22 cellular contexts compared by ENCODE assay signal in the genomic region with DNA sequence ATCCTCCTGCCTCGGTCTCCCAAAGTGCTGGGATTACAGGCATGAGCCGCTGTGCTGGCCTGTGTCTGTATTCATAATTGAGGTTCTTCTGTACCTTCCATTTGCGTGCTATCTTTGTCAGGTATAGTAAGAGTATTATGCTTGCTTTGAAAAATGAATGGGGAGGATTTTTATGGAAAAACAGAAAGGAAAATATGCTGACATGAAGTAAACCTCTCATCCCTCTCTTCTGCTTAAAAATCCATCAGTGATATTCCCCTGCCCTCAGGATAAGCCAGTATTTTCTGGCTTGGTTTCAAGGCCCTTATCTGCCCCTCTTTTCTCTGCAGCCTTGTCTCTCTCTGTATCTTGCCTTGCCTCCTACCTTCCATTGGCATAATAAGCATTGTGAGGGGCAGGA.
DNase-seq lines count a peak whose midpoint lies in the region; ATAC-seq, FAIRE-seq and TF ChIP-seq lines count a peak whose summit lies in the region.
"Had no signal": no experiment of that assay in that cellular context is flagged by ENCODE, and none has a peak within 500 bp of the region (broad histone marks: within the 10 kb centered on the region; RNA-seq: fewer than 3 reads in every experiment).

No MANE protein-coding gene starts in this region.

- H3K9me3 ChIP-seq in HepG2 (ENCODE audit: low read length) (no peaks in the 10 kb centered on the region), right lobe of liver (no peaks in the 10 kb centered on the region), K562 (replicated peaks; ENCODE audit: control insufficient read depth, insufficient read depth, low read depth, low read length) (no peaks in the 10 kb centered on the region), small intestine (ENCODE audit: control insufficient read depth, low read depth) (no peaks in the 10 kb centered on the region)
- H3K9me3 ChIP-seq: BE2C, BLaER1 had no signal

- CTCF ChIA-PET in HepG2 (lab: Yijun Ruan, JAX; ENCODE audit: low intra/inter-chr PET ratio, low total read pairs): no interaction called here
- CTCF ChIA-PET in K562 (lab: Yijun Ruan, JAX; ENCODE audit: low intra/inter-chr PET ratio): no interaction called here

- TF ChIP-seq EP300 in HepG2 (IDR thresholded peaks at IDR 0.05; ENCODE audit: low read depth in 2 of 2, low read length in 2 of 2) (no peak), HepG2 (CRISPR knock-in tag; IDR thresholded peaks at IDR 0.05; ENCODE audit: borderline replicate concordance) (no peak), K562 (IDR thresholded peaks at IDR 0.05; ENCODE audit: low read length) (no peak)

- TF ChIP-seq RAD21 in HepG2 (CRISPR knock-in tag; IDR thresholded peaks at IDR 0.05): no peak
- TF ChIP-seq RAD21 in K562 (CRISPR knock-in tag; conservative IDR thresholded peaks at IDR 0.05 in 1 of 2, IDR thresholded peaks at IDR 0.05 in 1 of 2): no peak

- DNase-seq in HepG2 (ENCODE audit: low spot score) (no peak), right lobe of liver (no peak), K562 (ENCODE audit: extremely low read depth in 1 of 4, low spot score in 3 of 4) (no peak), islet precursor cell (peak; percentile 4), UCSD-AML1 (lab: John Stamatoyannopoulos, UW; ENCODE audit: unreplicated experiment) (no peak), small intestine (no peak)
- DNase-seq in activated CD4-positive, alpha-beta T cell treated with anti-CD3 and anti-CD28 coated beads for 4 hours: no peak
- DNase-seq: ACHN; BE2C; C1 segment of cervical spinal cord; CD4-positive, alpha-beta memory T cell; CD4-positive, CD25-positive, alpha-beta regulatory T cell; CD8-positive, alpha-beta memory T cell; COR-L47; DMS 273 treated with DMSO at 0.1 percent for 48 hours; DMS153; DMS53; DMS79 treated with DMSO at 0.1 percent for 48 hours; GF-D8 had no signal

- in situ Hi-C loops in HepG2 (cut with HindIII; ENCODE audit: extremely low pct_ligation_motif_present, low pct_unique_long_range_greater_than_20kb): no loop called here
- in situ Hi-C loops in K562 (cut with MboI): loop anchor here (25.0 kb wide), 1 partner anchor 814 kb away; the partner anchor contains the start of gene UBE2E2

- intact Hi-C loops in HepG2 (cut with micrococcal nuclease; ENCODE audit: unreplicated experiment) (no loop called here), right lobe of liver (cut with DNase I) (no loop called here), K562 (cut with micrococcal nuclease) (no loop called here)

- no peaks in the 10 kb centered on the region for H3K9me1 ChIP-seq in K562 (ENCODE audit: control insufficient read depth, insufficient read depth, low read length)

- POLR2A ChIA-PET in HepG2 (lab: Yijun Ruan, JAX): no interaction called here
- POLR2A ChIA-PET in K562 (lab: Yijun Ruan, JAX): no interaction called here

- H3K27ac ChIP-seq in HepG2 (ENCODE audit: extremely low read length, insufficient read depth, low read length) (no peak overlapping the region), right lobe of liver (no peak overlapping the region), K562 (ENCODE audit: extremely low read depth, low read depth, low read length) (no peak overlapping the region), small intestine (ENCODE audit: low read depth in 1 of 2, low read length in 1 of 2) (no peak overlapping the region)
- H3K27ac ChIP-seq: 22Rv1, BLaER1 had no signal

- TF ChIP-seq POLR2A in HepG2 (IDR thresholded peaks at IDR 0.05; ENCODE audit: insufficient read depth in 1 of 2, low read depth in 2 of 2, low read length in 2 of 2): no peak
- TF ChIP-seq POLR2A in right lobe of liver (IDR thresholded peaks at IDR 0.05): no peak
- TF ChIP-seq POLR2A in K562 (conservative IDR thresholded peaks at IDR 0.05): no peak

- no peaks in the 10 kb centered on the region for H4K20me1 ChIP-seq in HepG2 (ENCODE audit: insufficient read depth, low read length)
- no peaks in the 10 kb centered on the region for H4K20me1 ChIP-seq in K562 (replicated peaks; ENCODE audit: control insufficient read depth, insufficient read depth, low read length)
- H4K20me1 ChIP-seq: BLaER1 had no signal

- 2% methylated on average over 3 of the region's 3 CpGs for WGBS in HepG2 (ENCODE audit: low lambda C conversion rate)
- WGBS in right lobe of liver (ENCODE audit: insufficient coverage, low coverage, low lambda C conversion rate, missing lambda C conversion rate): 88% methylated on average over 3 of the region's 3 CpGs
- 2% methylated on average over 3 of the region's 3 CpGs for WGBS in K562 (ENCODE audit: insufficient coverage, low coverage, missing lambda C conversion rate)
- WGBS in small intestine, 3 donors: 81 to 90% (median 87%) methylated on average over 3 of the region's 3 CpGs

- TF ChIP-seq CTCF in HepG2 (CRISPR knock-in tag; IDR thresholded peaks at IDR 0.05) (no peak), right lobe of liver (IDR thresholded peaks at IDR 0.05) (no peak), K562 (IDR thresholded peaks at IDR 0.05 in 2 of 3, conservative IDR thresholded peaks at IDR 0.05 in 1 of 3; ENCODE audit: insufficient read depth in 2 of 3, low read depth in 1 of 3, low read length in 3 of 3) (no peak)

- H3K27me3 ChIP-seq in HepG2 (ENCODE audit: control insufficient read depth in 1 of 2, insufficient read depth in 2 of 2, low read length in 2 of 2): peaks cover 1 to 6% of the 10 kb centered on the region in 2 experiments; a peak in 4 of 5 replicates
- no peaks in the 10 kb centered on the region for H3K27me3 ChIP-seq in right lobe of liver
- no peaks in the 10 kb centered on the region; a peak in 2 of 5 replicates for H3K27me3 ChIP-seq in K562 (ENCODE audit: control insufficient read depth in 2 of 2, insufficient read depth in 2 of 2, low read length in 2 of 2)
- no peaks in the 10 kb centered on the region for H3K27me3 ChIP-seq in small intestine (ENCODE audit: control insufficient read depth in 2 of 2, insufficient read depth in 2 of 2, low read length in 2 of 2)
- H3K27me3 ChIP-seq: BE2C, BLaER1 had no signal

- H3K4me1 ChIP-seq in HepG2 (ENCODE audit: insufficient read depth, low read length) (no peaks in the 10 kb centered on the region), right lobe of liver (no peaks in the 10 kb centered on the region), K562 (replicated peaks in 1 of 2; ENCODE audit: control insufficient read depth in 2 of 2, insufficient read depth in 2 of 2, low read length in 2 of 2) (no peaks in the 10 kb centered on the region), small intestine (ENCODE audit: control insufficient read depth in 2 of 2, insufficient read depth in 1 of 2, low read depth in 1 of 2, low read length in 1 of 2) (no peaks in the 10 kb centered on the region)
- H3K4me1 ChIP-seq: BE2C, BLaER1 had no signal

- FAIRE-seq in HepG2 (lab: Jason Lieb, UNC) (no peak), K562 (lab: Jason Lieb, UNC) (no peak), small intestine (lab: Jason Lieb, UNC) (no peak)
- FAIRE-seq: GM12891 had no signal

- no peaks in the 10 kb centered on the region for H3K36me3 ChIP-seq in HepG2 (replicated peaks in 1 of 2; ENCODE audit: control insufficient read depth in 1 of 2, insufficient read depth in 2 of 2, low read length in 2 of 2)
- H3K36me3 ChIP-seq in right lobe of liver: no peaks in the 10 kb centered on the region
- H3K36me3 ChIP-seq in K562 (ENCODE audit: control insufficient read depth, insufficient read depth, low read length): no peaks in the 10 kb centered on the region
- no peaks in the 10 kb centered on the region for H3K36me3 ChIP-seq in small intestine (ENCODE audit: control insufficient read depth in 2 of 2, insufficient read depth in 2 of 2, low read length in 2 of 2)
- H3K36me3 ChIP-seq: BE2C, BLaER1 had no signal

- no TSS peak for BruUV-seq in HepG2 (replicated peaks; lab: Mats Ljungman, UMichigan)
- BruUV-seq in K562 (replicated peaks; lab: Mats Ljungman, UMichigan): no TSS peak

- H3K4me3 ChIP-seq in HepG2 (replicated peaks in 1 of 3; ENCODE audit: insufficient read depth in 1 of 3, low read depth in 2 of 3, low read length in 3 of 3): no peak overlapping the region
- no peak overlapping the region for H3K4me3 ChIP-seq in right lobe of liver
- H3K4me3 ChIP-seq in K562: no peak overlapping the region
- H3K4me3 ChIP-seq in small intestine (ENCODE audit: low read depth in 1 of 2, low read length in 2 of 2): no peak overlapping the region
- H3K4me3 ChIP-seq: BLaER1 had no signal

- no peak overlapping the region for H3K4me2 ChIP-seq in HepG2 (ENCODE audit: low read depth, low read length)
- H3K4me2 ChIP-seq in K562 (ENCODE audit: insufficient read depth, low read length): no peak overlapping the region
- H3K4me2 ChIP-seq: BLaER1 had no signal

- ATAC-seq in HepG2: no peak
- no peak for ATAC-seq in right lobe of liver
- ATAC-seq in K562: no peak

- H2AFZ ChIP-seq in HepG2 (ENCODE audit: low read length) (no peak overlapping the region), K562 (ENCODE audit: low read depth, low read length) (no peak overlapping the region)

- H3K9ac ChIP-seq in HepG2 (ENCODE audit: insufficient read depth, low read depth, low read length): no peak overlapping the region
- no peak overlapping the region for H3K9ac ChIP-seq in K562 (ENCODE audit: insufficient read depth in 1 of 2, low read depth in 2 of 2, low read length in 2 of 2)
- H3K9ac ChIP-seq: BLaER1 had no signal

- H3K79me2 ChIP-seq in HepG2 (ENCODE audit: insufficient read depth, low read length) (no peaks in the 10 kb centered on the region), K562 (ENCODE audit: control insufficient read depth, insufficient read depth, low read length) (no peaks in the 10 kb centered on the region)

TF ChIP-seq in HepG2, 621 proteins besides CTCF, POLR2A, EP300 and RAD21:
- TF ChIP-seq MAFK (conservative IDR thresholded peaks at IDR 0.05 in 1 of 2, IDR thresholded peaks at IDR 0.05 in 1 of 2; ENCODE audit: low read length in 2 of 2) (peak; percentile 54 to 71), ZBTB21 (CRISPR knock-in tag; IDR thresholded peaks at IDR 0.05) (no peak), MAFF (IDR thresholded peaks at IDR 0.05; ENCODE audit: low read depth, low read length) (peak; percentile 57), ZNF749 (CRISPR knock-in tag; IDR thresholded peaks at IDR 0.05; ENCODE audit: borderline replicate concordance) (no peak)

TF ChIP-seq in K562, 482 proteins besides CTCF, POLR2A, EP300 and RAD21 (continues in another document):
- no peak for TF ChIP-seq DMBX1 (CRISPR knock-in tag; IDR thresholded peaks at IDR 0.05; ENCODE audit: borderline replicate concordance)
- no peak for TF ChIP-seq PRPF4 (IDR thresholded peaks at IDR 0.05; ENCODE audit: insufficient read depth, low read depth, low read length, poor library complexity, severe bottlenecking)
- peak; percentile 57; the same call in 1 of the 2 replicates for TF ChIP-seq C11orf30 (IDR thresholded peaks at IDR 0.05; ENCODE audit: low read depth)
- peak; percentile 76 for TF ChIP-seq ZNF316 (IDR thresholded peaks at IDR 0.05)
- TF ChIP-seq ZNF143 (CRISPR knock-in tag; IDR thresholded peaks at IDR 0.05): no peak
- no peak for TF ChIP-seq SMARCC2 (IDR thresholded peaks at IDR 0.05; ENCODE audit: low read depth)
- TF ChIP-seq MAFG (tag; conservative IDR thresholded peaks at IDR 0.05): peak; percentile 45

Comparison
In these comparisons a context has a peak if more than half of its experiments do, and no peak if none do; other contexts are left out.
1. Of the 241 proteins assayed by ChIP-seq in both HepG2 and K562: peak only in HepG2: MAFF and MAFK; only in K562: MAFG; in both: none; in neither: 238.